Comparison of ENCODE assay signal across 10 cellular contexts in the genomic region with DNA sequence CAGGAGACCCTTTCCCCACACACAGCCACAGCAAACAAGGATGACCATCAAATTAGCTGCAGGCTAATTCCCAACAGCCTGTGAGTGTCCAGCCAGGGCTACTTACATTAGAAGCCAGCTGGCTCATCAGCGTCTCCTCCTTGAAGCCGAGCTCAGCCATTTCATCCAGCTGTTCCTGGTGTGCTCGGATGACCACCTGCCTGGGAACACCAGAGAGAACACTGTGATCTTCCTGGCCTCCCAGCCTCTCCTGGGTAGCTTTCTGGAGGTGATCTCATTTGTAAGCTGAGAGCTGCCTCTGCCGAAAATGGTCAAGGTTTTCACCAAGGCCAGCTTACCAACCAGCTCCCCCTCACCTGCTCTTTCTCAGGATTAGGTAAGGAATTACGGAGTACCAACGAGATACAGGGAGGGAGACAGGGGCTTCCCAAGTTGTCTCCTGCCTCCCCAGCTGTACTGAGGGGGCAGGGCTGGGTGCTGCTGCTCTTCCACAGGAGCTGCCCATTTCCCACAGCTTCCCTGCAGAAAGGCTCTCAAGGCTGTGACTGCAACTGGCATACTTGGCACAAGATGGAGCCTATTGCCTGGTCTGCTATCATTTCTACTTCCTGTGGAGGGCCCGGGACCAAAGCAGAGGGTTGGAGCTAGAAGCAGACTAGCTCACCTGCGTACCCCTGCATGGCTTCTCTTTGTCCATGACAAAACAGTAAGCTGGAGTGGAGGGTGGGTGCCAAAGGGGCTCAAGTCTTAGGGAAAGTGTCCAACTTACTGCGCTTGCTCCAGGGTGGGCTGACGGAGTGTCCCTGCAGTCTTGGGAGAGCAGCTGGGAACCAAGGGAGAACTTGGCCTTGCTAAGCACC.
A peak's percentile ranks its signal among the peaks of the same experiment; 100 is the strongest.
DNase-seq lines count a peak whose midpoint lies in the region; ATAC-seq and TF ChIP-seq lines count a peak whose summit lies in the region.
"Had no signal": no experiment of that assay in that cellular context is flagged by ENCODE, and none has a peak within 500 bp of the region (broad histone marks: within the 10 kb centered on the region; RNA-seq: fewer than 3 reads in every experiment).

No MANE protein-coding gene starts in this region.

- no peak overlapping the region for H3K4me3 Mint-ChIP-seq in natural killer cell
- H3K4me3 Mint-ChIP-seq: memory B cell had no signal

- no peak for TF ChIP-seq POLR2A in Peyer's patch (IDR thresholded peaks at IDR 0.05)

- H3K9ac ChIP-seq in GM23248: peak overlapping the region; percentile 68
- peak overlapping the region; percentile 6 for H3K9ac ChIP-seq in smooth muscle cell (ENCODE audit: low read depth)
- no peak overlapping the region for H3K9ac ChIP-seq in mesendoderm (ENCODE audit: low read length)

- H3K9me3 ChIP-seq in GM23248 (ENCODE audit: low read depth) (no peaks in the 10 kb centered on the region), smooth muscle cell (replicated peaks; ENCODE audit: low read depth) (no peaks in the 10 kb centered on the region), Peyer's patch (no peaks in the 10 kb centered on the region)

- no peak overlapping the region for H2BK15ac ChIP-seq in mesendoderm (replicated peaks; ENCODE audit: low read depth)

- H3F3A ChIP-seq in GM23248 (ENCODE audit: insufficient read depth) (peaks cover 44% of the 10 kb centered on the region), smooth muscle cell (ENCODE audit: low read depth) (peaks cover 5% of the 10 kb centered on the region)

- H3K79me1 ChIP-seq in mesendoderm (ENCODE audit: low read length): no peaks in the 10 kb centered on the region

- H4K5ac ChIP-seq in mesendoderm (ENCODE audit: low read length): no peak overlapping the region

- H3K36me3 ChIP-seq in GM23248 (ENCODE audit: low read depth) (peaks cover 12% of the 10 kb centered on the region; the same call in 1 of the 2 replicates), smooth muscle cell (ENCODE audit: low read depth) (no peaks in the 10 kb centered on the region), Peyer's patch (peaks cover 0 to 30% (median 0%) of the 10 kb centered on the region in 3 donors), mesendoderm (ENCODE audit: control insufficient read depth, insufficient read depth, low read length) (peaks cover 3% of the 10 kb centered on the region)

- no peaks in the 10 kb centered on the region for H3K4me1 Mint-ChIP-seq in natural killer cell
- H3K4me1 Mint-ChIP-seq: memory B cell had no signal

- H2BK120ac ChIP-seq in mesendoderm (ENCODE audit: low read depth, low read length): no peak overlapping the region

- no peaks in the 10 kb centered on the region for H4K20me1 ChIP-seq in GM23248 (ENCODE audit: insufficient read depth)
- no peaks in the 10 kb centered on the region for H4K20me1 ChIP-seq in smooth muscle cell (ENCODE audit: low read depth)

- ATAC-seq in SK-N-SH treated with all-trans-retinoic acid at 6 μM for 48 hours: peak; percentile 31
- no peak for ATAC-seq in natural killer cell

- H3K4me3 ChIP-seq in GM23248: peak overlapping the region; percentile 28; the same call in 1 of the 2 replicates
- no peak overlapping the region for H3K4me3 ChIP-seq in smooth muscle cell
- H3K4me3 ChIP-seq in Peyer's patch: no peak overlapping the region
- no peak overlapping the region for H3K4me3 ChIP-seq in mesendoderm (ENCODE audit: low read length)
- H3K4me3 ChIP-seq: skin epidermis had no signal

- H3K79me2 ChIP-seq in GM23248 (ENCODE audit: insufficient read depth) (no peaks in the 10 kb centered on the region), smooth muscle cell (ENCODE audit: low read depth) (no peaks in the 10 kb centered on the region), mesendoderm (ENCODE audit: control insufficient read depth, insufficient read depth, low read length) (no peaks in the 10 kb centered on the region)

- H3K9me2 ChIP-seq in GM23248 (ENCODE audit: insufficient read depth): no peaks in the 10 kb centered on the region

- H3K4me2 ChIP-seq in GM23248 (ENCODE audit: unreplicated experiment) (peak overlapping the region; percentile 67), smooth muscle cell (no peak overlapping the region), mesendoderm (ENCODE audit: low read length) (no peak overlapping the region)

- no peaks in the 10 kb centered on the region for H3K27me3 ChIP-seq in GM23248 (replicated peaks; ENCODE audit: insufficient read depth)
- no peaks in the 10 kb centered on the region for H3K27me3 ChIP-seq in smooth muscle cell (ENCODE audit: low read depth)
- no peaks in the 10 kb centered on the region for H3K27me3 ChIP-seq in Peyer's patch
- H3K27me3 ChIP-seq in mesendoderm (ENCODE audit: insufficient read depth, low read length, poor library complexity): no peaks in the 10 kb centered on the region

- intact Hi-C loops in natural killer cell (cut with micrococcal nuclease): no loop called here

- no peak overlapping the region for H3K56ac ChIP-seq in mesendoderm (ENCODE audit: low read length)

- peak; percentile 86 for DNase-seq in GM23248
- peak; percentile 35 for DNase-seq in fibroblast of gingiva (ENCODE audit: low read depth)
- no peak for DNase-seq in smooth muscle cell (lab: John Stamatoyannopoulos, UW; ENCODE audit: unreplicated experiment)
- no peak for DNase-seq in Peyer's patch
- DNase-seq in mesendoderm: no peak
- DNase-seq in cerebellar cortex (ENCODE audit: low spot score): no peak
- no peak for DNase-seq in natural killer cell

- H3K9me3 Mint-ChIP-seq in natural killer cell: no peaks in the 10 kb centered on the region
- H3K9me3 Mint-ChIP-seq: memory B cell had no signal

- in situ Hi-C loops in GM23248 (cut with MboI): no loop called here

- no peaks in the 10 kb centered on the region for H3K36me3 Mint-ChIP-seq in natural killer cell

- 56 to 57% methylated on average over 10 of the region's 10 CpGs for WGBS in GM23248 (ENCODE audit: low coverage in 1 of 2, low lambda C conversion rate in 2 of 2, missing lambda C conversion rate in 2 of 2), 2 experiments
- 87% methylated on average over 10 of the region's 10 CpGs for WGBS in smooth muscle cell (ENCODE audit: low lambda C conversion rate)
- WGBS in mesendoderm (ENCODE audit: extremely low coverage, insufficient coverage, low lambda C conversion rate): no CpG with 5 or more reads among the region's 10 CpGs

- H3K4ac ChIP-seq in mesendoderm (ENCODE audit: low read depth, low read length): no peak overlapping the region

- TF ChIP-seq CTCF in smooth muscle cell (IDR thresholded peaks at IDR 0.05; ENCODE audit: borderline replicate concordance, insufficient read depth, poor library complexity, severe bottlenecking): no peak
- TF ChIP-seq CTCF in Peyer's patch (IDR thresholded peaks at IDR 0.05): no peak
- no peak for TF ChIP-seq CTCF in natural killer cell (IDR thresholded peaks at IDR 0.05)

- no peak overlapping the region for H3K23ac ChIP-seq in mesendoderm (ENCODE audit: low read length)

- H3K4me1 ChIP-seq in GM23248 (ENCODE audit: insufficient read depth) (peaks cover 42% of the 10 kb centered on the region), smooth muscle cell (ENCODE audit: low read depth) (no peaks in the 10 kb centered on the region), Peyer's patch (no peaks in the 10 kb centered on the region), mesendoderm (ENCODE audit: control insufficient read depth, low read depth, low read length) (no peaks in the 10 kb centered on the region)

- H3K27me3 Mint-ChIP-seq in natural killer cell (ENCODE audit: low read depth in 2 of 2): no peaks in the 10 kb centered on the region
- H3K27me3 Mint-ChIP-seq: memory B cell had no signal

- no peak overlapping the region for H3K18ac ChIP-seq in mesendoderm (ENCODE audit: low read length)

- no peak overlapping the region for H2AK5ac ChIP-seq in mesendoderm (ENCODE audit: low read length)

- no peak overlapping the region for H3K27ac Mint-ChIP-seq in natural killer cell
- H3K27ac Mint-ChIP-seq: memory B cell had no signal

- H2BK5ac ChIP-seq in mesendoderm (ENCODE audit: low read length): no peak overlapping the region

- H4K8ac ChIP-seq in mesendoderm (ENCODE audit: low read depth, low read length): no peak overlapping the region

- H3K27ac ChIP-seq in GM23248 (peak overlapping the region; percentile 89), smooth muscle cell (ENCODE audit: low read depth) (peak overlapping the region; percentile 79), Peyer's patch (peak overlapping the region in 1 of 4 donors; percentile 43), mesendoderm (ENCODE audit: low read depth, low read length) (no peak overlapping the region)

- H2AFZ ChIP-seq in GM23248 (no peak overlapping the region), smooth muscle cell (ENCODE audit: low read depth) (no peak overlapping the region)

TF ChIP-seq in SK-N-SH treated with all-trans-retinoic acid at 6 μM for 48 hours, 23 proteins besides CTCF, POLR2A, EP300 and RAD21 (continues in another document):
- TF ChIP-seq BACH2 (CRISPR knock-in tag; IDR thresholded peaks at IDR 0.05; ENCODE audit: borderline replicate concordance) (no peak), SNAI2 (CRISPR knock-in tag; IDR thresholded peaks at IDR 0.05) (no peak), TOX (CRISPR knock-in tag; IDR thresholded peaks at IDR 0.05; ENCODE audit: borderline replicate concordance) (no peak), PPARA (CRISPR knock-in tag; IDR thresholded peaks at IDR 0.05; ENCODE audit: borderline replicate concordance) (no peak), ZNF8 (CRISPR knock-in tag; IDR thresholded peaks at IDR 0.05) (no peak), ZFP30 (CRISPR knock-in tag; IDR thresholded peaks at IDR 0.05) (no peak), ZC3H10 (CRISPR knock-in tag; IDR thresholded peaks at IDR 0.05) (no peak), ZNF565 (CRISPR knock-in tag; conservative IDR thresholded peaks at IDR 0.05; ENCODE audit: low read depth) (no peak)
- TF ChIP-seq, protein P1, sequence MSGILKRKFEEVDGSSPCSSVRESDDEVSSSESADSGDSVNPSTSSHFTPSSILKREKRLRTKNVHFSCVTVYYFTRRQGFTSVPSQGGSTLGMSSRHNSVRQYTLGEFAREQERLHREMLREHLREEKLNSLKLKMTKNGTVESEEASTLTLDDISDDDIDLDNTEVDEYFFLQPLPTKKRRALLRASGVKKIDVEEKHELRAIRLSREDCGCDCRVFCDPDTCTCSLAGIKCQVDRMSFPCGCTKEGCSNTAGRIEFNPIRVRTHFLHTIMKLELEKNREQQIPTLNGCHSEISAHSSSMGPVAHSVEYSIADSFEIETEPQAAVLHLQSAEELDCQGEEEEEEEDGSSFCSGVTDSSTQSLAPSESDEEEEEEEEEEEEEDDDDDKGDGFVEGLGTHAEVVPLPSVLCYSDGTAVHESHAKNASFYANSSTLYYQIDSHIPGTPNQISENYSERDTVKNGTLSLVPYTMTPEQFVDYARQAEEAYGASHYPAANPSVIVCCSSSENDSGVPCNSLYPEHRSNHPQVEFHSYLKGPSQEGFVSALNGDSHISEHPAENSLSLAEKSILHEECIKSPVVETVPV (CRISPR knock-in tag; IDR thresholded peaks at IDR 0.05): no peak

Comparison
In these comparisons a context has a peak if more than half of its experiments do, and no peak if none do; other contexts are left out.
1. DNase-seq: peak in GM23248 (single experiment) and fibroblast of gingiva (single experiment); none in smooth muscle cell (single experiment), Peyer's patch (0 of 3), mesendoderm (single experiment), cerebellar cortex (single experiment) and natural killer cell (single experiment).